ENCODE assay signal across 20 cellular contexts in the genomic region with DNA sequence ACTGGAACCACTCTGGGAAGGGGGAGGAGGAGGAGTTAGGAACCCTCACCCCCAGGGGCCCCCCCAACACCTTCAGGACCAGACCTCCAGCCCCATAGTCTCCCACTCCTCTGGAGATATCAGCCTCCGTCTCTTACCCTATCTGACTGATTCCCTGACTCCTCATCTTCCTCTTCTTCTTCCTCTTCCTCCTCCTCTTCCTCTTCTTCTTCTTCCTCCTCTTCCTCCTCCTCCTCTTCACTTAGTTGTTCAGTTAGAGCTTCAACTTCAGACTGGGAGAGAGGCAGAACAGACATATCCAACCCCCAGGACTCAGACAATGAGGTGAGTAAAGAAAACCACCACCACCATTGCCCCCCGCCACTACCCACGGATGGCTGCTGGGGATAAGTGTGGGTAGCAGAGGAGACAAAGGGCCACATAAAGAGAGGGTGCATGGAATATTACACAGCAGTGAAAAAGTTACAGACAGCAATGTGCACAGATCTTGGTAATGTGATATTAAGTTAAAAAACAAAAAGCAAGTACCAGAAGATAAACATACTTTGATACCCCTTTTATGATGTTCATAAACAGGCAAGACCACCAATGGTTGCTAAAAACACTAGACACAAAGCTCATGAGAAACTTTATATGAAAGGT. TPM values are rescaled to one million over a fixed set of nuclear protein-coding genes. Genes with fewer than 3 reads are reported as not detected.
"Had no signal": no experiment of that assay in that cellular context is flagged by ENCODE, and none has a peak within 500 bp of the region (broad histone marks: within the 10 kb centered on the region; RNA-seq: fewer than 3 reads in every experiment).

No MANE protein-coding gene starts in this region.

- H3K27me3 ChIP-seq: esophagus muscularis mucosa, gastrocnemius medialis, neural progenitor cell, ovary, right atrium auricular region, transverse colon had no signal

- ATAC-seq: gastrocnemius medialis had no signal

- H3K4me3 ChIP-seq: esophagus muscularis mucosa, gastrocnemius medialis, left ventricle myocardium inferior, lower lobe of right lung, neural progenitor cell, ovary, right atrium auricular region, thoracic aorta, transverse colon had no signal

- H3K27ac ChIP-seq: epithelial cell of prostate, esophagus muscularis mucosa, gastrocnemius medialis, left ventricle myocardium inferior, lower lobe of right lung, neural progenitor cell, ovary, right atrium auricular region, thoracic aorta, transverse colon had no signal

- DNase-seq: gastrocnemius medialis, kidney, lower lobe of right lung, mesenchymal stem cell, midbrain had no signal

- H3K27ac Mint-ChIP-seq: immature natural killer cell; natural killer cell treated with Interleukin-12 subunit alpha and Interleukin-12 subunit beta and Interleukin-15 and Interleukin-18, amount 100 ng/mL, for 72 hours; neural progenitor cell had no signal

- H3K4me2 ChIP-seq: neural progenitor cell had no signal

- H3K4me3 Mint-ChIP-seq: immature natural killer cell; natural killer cell treated with Interleukin-12 subunit alpha and Interleukin-12 subunit beta and Interleukin-15 and Interleukin-18, amount 100 ng/mL, for 72 hours; neural progenitor cell; stimulated activated naive CD8-positive, alpha-beta T cell treated with anti-CD3 and anti-CD28 coated beads, Interleukin-15, amount 100 ng/mL, for 72 hours had no signal

- H3K4me1 Mint-ChIP-seq: immature natural killer cell; stimulated activated naive CD8-positive, alpha-beta T cell treated with anti-CD3 and anti-CD28 coated beads, Interleukin-15, amount 100 ng/mL, for 72 hours had no signal

- H3K9me3 Mint-ChIP-seq: immature natural killer cell; natural killer cell treated with Interleukin-12 subunit alpha and Interleukin-12 subunit beta and Interleukin-15 and Interleukin-18, amount 100 ng/mL, for 72 hours; neural progenitor cell; stimulated activated naive CD8-positive, alpha-beta T cell treated with anti-CD3 and anti-CD28 coated beads, Interleukin-15, amount 100 ng/mL, for 72 hours had no signal

- H3K9me3 ChIP-seq: esophagus muscularis mucosa, gastrocnemius medialis, left ventricle myocardium inferior, lower lobe of right lung, ovary, right atrium auricular region, thoracic aorta, transverse colon had no signal

- H3K4me1 ChIP-seq: esophagus muscularis mucosa, gastrocnemius medialis, left ventricle myocardium inferior, lower lobe of right lung, neural progenitor cell, right atrium auricular region, transverse colon had no signal

- FAIRE-seq: endometrium, kidney, small intestine had no signal

- H3K36me3 ChIP-seq: ovary had no signal

- H2AFZ ChIP-seq: neural progenitor cell had no signal

- H3K9ac ChIP-seq: neural progenitor cell had no signal

RNA-seq across cellular contexts. Expression of a gene that starts 10.7 kb away (rescaled TPM):
- total RNA-seq: fibroblast of villous mesenchyme; left cardiac atrium; natural killer cell treated with Interleukin-12 subunit alpha and Interleukin-12 subunit beta and Interleukin-15 and Interleukin-18, amount 100 ng/mL, for 72 hours; right atrium auricular region had no signal
- polyA plus RNA-seq: immature natural killer cell had no signal

RNA-seq across cellular contexts. Expression of a gene that starts 12.4 kb away (rescaled TPM):
- polyA plus RNA-seq: immature natural killer cell had no signal
